In the genomic region with DNA sequence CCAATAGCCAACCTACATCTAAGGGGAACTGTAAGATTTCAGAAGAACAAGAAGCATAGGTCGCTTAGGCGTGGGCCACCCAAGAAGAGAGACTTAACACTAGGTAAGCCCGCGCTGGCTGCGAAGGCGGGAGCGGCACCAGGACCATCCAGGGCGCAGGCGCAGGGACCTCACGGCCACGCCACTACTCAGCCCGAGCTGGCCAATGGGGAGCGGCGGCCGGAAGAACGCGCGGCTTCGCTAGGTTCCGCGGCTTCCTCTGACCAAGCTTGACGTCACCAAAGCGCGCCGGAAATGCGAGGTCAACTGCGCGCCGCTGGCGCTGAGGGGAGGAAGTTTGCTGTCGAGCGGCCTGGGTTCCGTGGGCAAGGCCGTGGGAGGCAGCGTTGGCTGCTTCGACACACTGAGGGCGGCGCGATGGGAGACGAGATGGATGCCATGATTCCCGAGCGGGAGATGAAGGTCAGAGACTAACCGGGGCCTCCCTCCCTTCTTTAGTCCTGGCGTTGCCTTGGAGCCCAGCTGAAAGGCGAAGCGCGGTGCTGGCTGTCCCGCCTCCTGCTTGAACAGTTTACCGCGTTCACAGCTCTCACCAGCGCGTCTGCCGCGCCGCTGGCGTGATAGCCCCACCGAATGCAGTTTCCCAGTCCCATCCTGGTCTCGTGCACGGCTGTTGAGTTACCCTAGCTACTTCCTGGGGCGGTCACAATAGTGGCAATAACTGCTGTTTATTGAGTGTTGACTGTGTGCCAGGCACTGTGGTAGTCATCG, we compare ENCODE assay signal across 1 cellular context.
TF ChIP-seq lines count a peak whose summit lies in the region.

A gene (plus strand): TSS at position 299 of the 771 bp plus-strand sequence. CDS start 119 bp downstream, at position 418.

TF ChIP-seq in WTC11, 78 proteins besides CTCF, POLR2A, EP300 and RAD21 (continued from another document and continues in another):
- TF ChIP-seq, protein P1, sequence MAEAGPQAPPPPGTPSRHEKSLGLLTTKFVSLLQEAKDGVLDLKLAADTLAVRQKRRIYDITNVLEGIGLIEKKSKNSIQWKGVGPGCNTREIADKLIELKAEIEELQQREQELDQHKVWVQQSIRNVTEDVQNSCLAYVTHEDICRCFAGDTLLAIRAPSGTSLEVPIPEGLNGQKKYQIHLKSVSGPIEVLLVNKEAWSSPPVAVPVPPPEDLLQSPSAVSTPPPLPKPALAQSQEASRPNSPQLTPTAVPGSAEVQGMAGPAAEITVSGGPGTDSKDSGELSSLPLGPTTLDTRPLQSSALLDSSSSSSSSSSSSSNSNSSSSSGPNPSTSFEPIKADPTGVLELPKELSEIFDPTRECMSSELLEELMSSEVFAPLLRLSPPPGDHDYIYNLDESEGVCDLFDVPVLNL (CRISPR knock-in tag; IDR thresholded peaks at IDR 0.05; ENCODE audit: borderline replicate concordance, low read depth), result 0 out of 2 replicates have a peak, but pooled peaks have one; percentile 55
- TF ChIP-seq ZBTB21 (CRISPR knock-in tag; IDR thresholded peaks at IDR 0.05; ENCODE audit: borderline replicate concordance), result no peak
- TF ChIP-seq, protein P2, sequence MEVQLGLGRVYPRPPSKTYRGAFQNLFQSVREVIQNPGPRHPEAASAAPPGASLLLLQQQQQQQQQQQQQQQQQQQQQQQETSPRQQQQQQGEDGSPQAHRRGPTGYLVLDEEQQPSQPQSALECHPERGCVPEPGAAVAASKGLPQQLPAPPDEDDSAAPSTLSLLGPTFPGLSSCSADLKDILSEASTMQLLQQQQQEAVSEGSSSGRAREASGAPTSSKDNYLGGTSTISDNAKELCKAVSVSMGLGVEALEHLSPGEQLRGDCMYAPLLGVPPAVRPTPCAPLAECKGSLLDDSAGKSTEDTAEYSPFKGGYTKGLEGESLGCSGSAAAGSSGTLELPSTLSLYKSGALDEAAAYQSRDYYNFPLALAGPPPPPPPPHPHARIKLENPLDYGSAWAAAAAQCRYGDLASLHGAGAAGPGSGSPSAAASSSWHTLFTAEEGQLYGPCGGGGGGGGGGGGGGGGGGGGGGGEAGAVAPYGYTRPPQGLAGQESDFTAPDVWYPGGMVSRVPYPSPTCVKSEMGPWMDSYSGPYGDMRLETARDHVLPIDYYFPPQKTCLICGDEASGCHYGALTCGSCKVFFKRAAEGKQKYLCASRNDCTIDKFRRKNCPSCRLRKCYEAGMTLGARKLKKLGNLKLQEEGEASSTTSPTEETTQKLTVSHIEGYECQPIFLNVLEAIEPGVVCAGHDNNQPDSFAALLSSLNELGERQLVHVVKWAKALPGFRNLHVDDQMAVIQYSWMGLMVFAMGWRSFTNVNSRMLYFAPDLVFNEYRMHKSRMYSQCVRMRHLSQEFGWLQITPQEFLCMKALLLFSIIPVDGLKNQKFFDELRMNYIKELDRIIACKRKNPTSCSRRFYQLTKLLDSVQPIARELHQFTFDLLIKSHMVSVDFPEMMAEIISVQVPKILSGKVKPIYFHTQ (CRISPR knock-in tag; IDR thresholded peaks at IDR 0.05), result peak; percentile 66; the same call in 1 of the 2 replicates
- TF ChIP-seq FOXJ3 (CRISPR knock-in tag; IDR thresholded peaks at IDR 0.05; ENCODE audit: borderline replicate concordance), result no peak
- TF ChIP-seq, protein P3, sequence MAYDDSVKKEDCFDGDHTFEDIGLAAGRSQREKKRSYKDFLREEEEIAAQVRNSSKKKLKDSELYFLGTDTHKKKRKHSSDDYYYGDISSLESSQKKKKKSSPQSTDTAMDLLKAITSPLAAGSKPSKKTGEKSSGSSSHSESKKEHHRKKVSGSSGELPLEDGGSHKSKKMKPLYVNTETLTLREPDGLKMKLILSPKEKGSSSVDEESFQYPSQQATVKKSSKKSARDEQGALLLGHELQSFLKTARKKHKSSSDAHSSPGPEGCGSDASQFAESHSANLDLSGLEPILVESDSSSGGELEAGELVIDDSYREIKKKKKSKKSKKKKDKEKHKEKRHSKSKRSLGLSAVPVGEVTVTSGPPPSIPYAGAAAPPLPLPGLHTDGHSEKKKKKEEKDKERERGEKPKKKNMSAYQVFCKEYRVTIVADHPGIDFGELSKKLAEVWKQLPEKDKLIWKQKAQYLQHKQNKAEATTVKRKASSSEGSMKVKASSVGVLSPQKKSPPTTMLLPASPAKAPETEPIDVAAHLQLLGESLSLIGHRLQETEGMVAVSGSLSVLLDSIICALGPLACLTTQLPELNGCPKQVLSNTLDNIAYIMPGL (CRISPR knock-in tag; IDR thresholded peaks at IDR 0.05), result no peak
- no peak for TF ChIP-seq OVOL2 (CRISPR knock-in tag; IDR thresholded peaks at IDR 0.05; ENCODE audit: borderline replicate concordance)
- TF ChIP-seq, protein P4, sequence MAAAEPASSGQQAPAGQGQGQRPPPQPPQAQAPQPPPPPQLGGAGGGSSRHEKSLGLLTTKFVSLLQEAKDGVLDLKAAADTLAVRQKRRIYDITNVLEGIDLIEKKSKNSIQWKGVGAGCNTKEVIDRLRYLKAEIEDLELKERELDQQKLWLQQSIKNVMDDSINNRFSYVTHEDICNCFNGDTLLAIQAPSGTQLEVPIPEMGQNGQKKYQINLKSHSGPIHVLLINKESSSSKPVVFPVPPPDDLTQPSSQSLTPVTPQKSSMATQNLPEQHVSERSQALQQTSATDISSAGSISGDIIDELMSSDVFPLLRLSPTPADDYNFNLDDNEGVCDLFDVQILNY (CRISPR knock-in tag; IDR thresholded peaks at IDR 0.05), result peak; percentile 74; the same call in 1 of the 2 replicates
- TF ChIP-seq ETV6 (CRISPR knock-in tag; IDR thresholded peaks at IDR 0.05), result no peak; the same call in 1 of the 2 replicates
- peak; percentile 72; the same call in 1 of the 2 replicates for TF ChIP-seq SMAD3 (CRISPR knock-in tag; IDR thresholded peaks at IDR 0.05; ENCODE audit: borderline replicate concordance)
- no peak for TF ChIP-seq ZNF317 (CRISPR knock-in tag; IDR thresholded peaks at IDR 0.05; ENCODE audit: borderline replicate concordance, low read depth)
- TF ChIP-seq, protein P5, sequence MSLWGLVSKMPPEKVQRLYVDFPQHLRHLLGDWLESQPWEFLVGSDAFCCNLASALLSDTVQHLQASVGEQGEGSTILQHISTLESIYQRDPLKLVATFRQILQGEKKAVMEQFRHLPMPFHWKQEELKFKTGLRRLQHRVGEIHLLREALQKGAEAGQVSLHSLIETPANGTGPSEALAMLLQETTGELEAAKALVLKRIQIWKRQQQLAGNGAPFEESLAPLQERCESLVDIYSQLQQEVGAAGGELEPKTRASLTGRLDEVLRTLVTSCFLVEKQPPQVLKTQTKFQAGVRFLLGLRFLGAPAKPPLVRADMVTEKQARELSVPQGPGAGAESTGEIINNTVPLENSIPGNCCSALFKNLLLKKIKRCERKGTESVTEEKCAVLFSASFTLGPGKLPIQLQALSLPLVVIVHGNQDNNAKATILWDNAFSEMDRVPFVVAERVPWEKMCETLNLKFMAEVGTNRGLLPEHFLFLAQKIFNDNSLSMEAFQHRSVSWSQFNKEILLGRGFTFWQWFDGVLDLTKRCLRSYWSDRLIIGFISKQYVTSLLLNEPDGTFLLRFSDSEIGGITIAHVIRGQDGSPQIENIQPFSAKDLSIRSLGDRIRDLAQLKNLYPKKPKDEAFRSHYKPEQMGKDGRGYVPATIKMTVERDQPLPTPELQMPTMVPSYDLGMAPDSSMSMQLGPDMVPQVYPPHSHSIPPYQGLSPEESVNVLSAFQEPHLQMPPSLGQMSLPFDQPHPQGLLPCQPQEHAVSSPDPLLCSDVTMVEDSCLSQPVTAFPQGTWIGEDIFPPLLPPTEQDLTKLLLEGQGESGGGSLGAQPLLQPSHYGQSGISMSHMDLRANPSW (CRISPR knock-in tag; conservative IDR thresholded peaks at IDR 0.05; ENCODE audit: low read depth), result no peak
- TF ChIP-seq ZNF423 (CRISPR knock-in tag; IDR thresholded peaks at IDR 0.05), result no peak
- peak; percentile 100 for TF ChIP-seq CREM (CRISPR knock-in tag; IDR thresholded peaks at IDR 0.05)
- TF ChIP-seq, protein P6, sequence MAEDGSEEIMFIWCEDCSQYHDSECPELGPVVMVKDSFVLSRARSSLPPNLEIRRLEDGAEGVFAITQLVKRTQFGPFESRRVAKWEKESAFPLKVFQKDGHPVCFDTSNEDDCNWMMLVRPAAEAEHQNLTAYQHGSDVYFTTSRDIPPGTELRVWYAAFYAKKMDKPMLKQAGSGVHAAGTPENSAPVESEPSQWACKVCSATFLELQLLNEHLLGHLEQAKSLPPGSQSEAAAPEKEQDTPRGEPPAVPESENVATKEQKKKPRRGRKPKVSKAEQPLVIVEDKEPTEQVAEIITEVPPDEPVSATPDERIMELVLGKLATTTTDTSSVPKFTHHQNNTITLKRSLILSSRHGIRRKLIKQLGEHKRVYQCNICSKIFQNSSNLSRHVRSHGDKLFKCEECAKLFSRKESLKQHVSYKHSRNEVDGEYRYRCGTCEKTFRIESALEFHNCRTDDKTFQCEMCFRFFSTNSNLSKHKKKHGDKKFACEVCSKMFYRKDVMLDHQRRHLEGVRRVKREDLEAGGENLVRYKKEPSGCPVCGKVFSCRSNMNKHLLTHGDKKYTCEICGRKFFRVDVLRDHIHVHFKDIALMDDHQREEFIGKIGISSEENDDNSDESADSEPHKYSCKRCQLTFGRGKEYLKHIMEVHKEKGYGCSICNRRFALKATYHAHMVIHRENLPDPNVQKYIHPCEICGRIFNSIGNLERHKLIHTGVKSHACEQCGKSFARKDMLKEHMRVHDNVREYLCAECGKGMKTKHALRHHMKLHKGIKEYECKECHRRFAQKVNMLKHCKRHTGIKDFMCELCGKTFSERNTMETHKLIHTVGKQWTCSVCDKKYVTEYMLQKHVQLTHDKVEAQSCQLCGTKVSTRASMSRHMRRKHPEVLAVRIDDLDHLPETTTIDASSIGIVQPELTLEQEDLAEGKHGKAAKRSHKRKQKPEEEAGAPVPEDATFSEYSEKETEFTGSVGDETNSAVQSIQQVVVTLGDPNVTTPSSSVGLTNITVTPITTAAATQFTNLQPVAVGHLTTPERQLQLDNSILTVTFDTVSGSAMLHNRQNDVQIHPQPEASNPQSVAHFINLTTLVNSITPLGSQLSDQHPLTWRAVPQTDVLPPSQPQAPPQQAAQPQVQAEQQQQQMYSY (CRISPR knock-in tag; IDR thresholded peaks at IDR 0.05), result no peak
- TF ChIP-seq ZNF232 (CRISPR knock-in tag; IDR thresholded peaks at IDR 0.05), result peak; percentile 91; the same call in 1 of the 2 replicates
- TF ChIP-seq, protein P7, sequence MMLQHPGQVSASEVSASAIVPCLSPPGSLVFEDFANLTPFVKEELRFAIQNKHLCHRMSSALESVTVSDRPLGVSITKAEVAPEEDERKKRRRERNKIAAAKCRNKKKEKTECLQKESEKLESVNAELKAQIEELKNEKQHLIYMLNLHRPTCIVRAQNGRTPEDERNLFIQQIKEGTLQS (CRISPR knock-in tag; conservative IDR thresholded peaks at IDR 0.05), result no peak
- TF ChIP-seq, protein P8, sequence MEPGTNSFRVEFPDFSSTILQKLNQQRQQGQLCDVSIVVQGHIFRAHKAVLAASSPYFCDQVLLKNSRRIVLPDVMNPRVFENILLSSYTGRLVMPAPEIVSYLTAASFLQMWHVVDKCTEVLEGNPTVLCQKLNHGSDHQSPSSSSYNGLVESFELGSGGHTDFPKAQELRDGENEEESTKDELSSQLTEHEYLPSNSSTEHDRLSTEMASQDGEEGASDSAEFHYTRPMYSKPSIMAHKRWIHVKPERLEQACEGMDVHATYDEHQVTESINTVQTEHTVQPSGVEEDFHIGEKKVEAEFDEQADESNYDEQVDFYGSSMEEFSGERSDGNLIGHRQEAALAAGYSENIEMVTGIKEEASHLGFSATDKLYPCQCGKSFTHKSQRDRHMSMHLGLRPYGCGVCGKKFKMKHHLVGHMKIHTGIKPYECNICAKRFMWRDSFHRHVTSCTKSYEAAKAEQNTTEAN (CRISPR knock-in tag; IDR thresholded peaks at IDR 0.05), result no peak
- no peak for TF ChIP-seq IRF2 (CRISPR knock-in tag; IDR thresholded peaks at IDR 0.05; ENCODE audit: borderline replicate concordance, low read depth)
- TF ChIP-seq, protein P9, sequence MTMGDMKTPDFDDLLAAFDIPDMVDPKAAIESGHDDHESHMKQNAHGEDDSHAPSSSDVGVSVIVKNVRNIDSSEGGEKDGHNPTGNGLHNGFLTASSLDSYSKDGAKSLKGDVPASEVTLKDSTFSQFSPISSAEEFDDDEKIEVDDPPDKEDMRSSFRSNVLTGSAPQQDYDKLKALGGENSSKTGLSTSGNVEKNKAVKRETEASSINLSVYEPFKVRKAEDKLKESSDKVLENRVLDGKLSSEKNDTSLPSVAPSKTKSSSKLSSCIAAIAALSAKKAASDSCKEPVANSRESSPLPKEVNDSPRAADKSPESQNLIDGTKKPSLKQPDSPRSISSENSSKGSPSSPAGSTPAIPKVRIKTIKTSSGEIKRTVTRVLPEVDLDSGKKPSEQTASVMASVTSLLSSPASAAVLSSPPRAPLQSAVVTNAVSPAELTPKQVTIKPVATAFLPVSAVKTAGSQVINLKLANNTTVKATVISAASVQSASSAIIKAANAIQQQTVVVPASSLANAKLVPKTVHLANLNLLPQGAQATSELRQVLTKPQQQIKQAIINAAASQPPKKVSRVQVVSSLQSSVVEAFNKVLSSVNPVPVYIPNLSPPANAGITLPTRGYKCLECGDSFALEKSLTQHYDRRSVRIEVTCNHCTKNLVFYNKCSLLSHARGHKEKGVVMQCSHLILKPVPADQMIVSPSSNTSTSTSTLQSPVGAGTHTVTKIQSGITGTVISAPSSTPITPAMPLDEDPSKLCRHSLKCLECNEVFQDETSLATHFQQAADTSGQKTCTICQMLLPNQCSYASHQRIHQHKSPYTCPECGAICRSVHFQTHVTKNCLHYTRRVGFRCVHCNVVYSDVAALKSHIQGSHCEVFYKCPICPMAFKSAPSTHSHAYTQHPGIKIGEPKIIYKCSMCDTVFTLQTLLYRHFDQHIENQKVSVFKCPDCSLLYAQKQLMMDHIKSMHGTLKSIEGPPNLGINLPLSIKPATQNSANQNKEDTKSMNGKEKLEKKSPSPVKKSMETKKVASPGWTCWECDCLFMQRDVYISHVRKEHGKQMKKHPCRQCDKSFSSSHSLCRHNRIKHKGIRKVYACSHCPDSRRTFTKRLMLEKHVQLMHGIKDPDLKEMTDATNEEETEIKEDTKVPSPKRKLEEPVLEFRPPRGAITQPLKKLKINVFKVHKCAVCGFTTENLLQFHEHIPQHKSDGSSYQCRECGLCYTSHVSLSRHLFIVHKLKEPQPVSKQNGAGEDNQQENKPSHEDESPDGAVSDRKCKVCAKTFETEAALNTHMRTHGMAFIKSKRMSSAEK (CRISPR knock-in tag; IDR thresholded peaks at IDR 0.05; ENCODE audit: borderline replicate concordance), result no peak
